ENCODE assay signal across 1 cellular context in genomic region chr2:83788938-83789566, GRCh38.
TF ChIP-seq lines count a peak whose summit lies in the region.

No MANE protein-coding gene starts in this region.

TF ChIP-seq in WTC11, 78 proteins besides CTCF, POLR2A, EP300 and RAD21:
- 0 out of 2 replicates have a peak, but pooled peaks have one; percentile 26 for TF ChIP-seq ERG (CRISPR knock-in tag; IDR thresholded peaks at IDR 0.05)
TF ChIP-seq in WTC11: peak in this region for 1; not testable (repeated sequence) for 77.
